Comparison of ENCODE assay signal across 32 cellular contexts in the genomic region with DNA sequence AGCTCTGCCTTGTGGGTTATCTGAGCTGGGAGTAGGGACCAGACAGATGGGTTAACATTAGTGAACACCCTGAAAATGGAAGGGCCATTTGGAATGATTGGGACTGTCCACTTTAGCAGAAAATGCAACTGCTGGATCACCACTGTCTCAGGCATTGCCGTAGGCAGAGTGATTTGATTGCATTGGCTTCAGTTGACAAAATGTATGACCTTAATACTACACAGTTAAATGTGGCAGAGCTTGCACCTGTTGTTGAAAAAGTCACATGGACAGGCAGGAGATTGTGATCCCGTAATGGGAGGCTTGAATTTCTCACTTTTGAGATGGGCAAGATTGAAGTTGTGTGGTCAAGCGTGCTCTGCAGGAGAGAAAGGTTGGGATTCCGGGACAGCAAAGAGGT.
"Had no signal": no experiment of that assay in that cellular context is flagged by ENCODE, and none has a peak within 500 bp of the region (broad histone marks: within the 10 kb centered on the region; RNA-seq: fewer than 3 reads in every experiment).

No MANE protein-coding gene starts in this region.

- H3K36me3 Mint-ChIP-seq: activated CD8-positive, alpha-beta memory T cell treated with anti-CD3 and anti-CD28 coated beads, Interleukin-2, amount 10 ng/mL, durations not matched to agents 7 days and 5 days; activated naive CD4-positive, alpha-beta T cell treated with anti-CD3 and anti-CD28 coated beads, Interleukin-2, amount 10 ng/mL, durations not matched to agents 7 days and 5 days; activated naive CD8-positive, alpha-beta T cell treated with anti-CD3 and anti-CD28 coated beads, Interleukin-2, amount 10 ng/mL, durations not matched to agents 7 days and 5 days; brain had no signal

- H3K4me3 Mint-ChIP-seq: activated B cell treated with CpG ODN at 0.5 μM for 24 hours; activated CD4-positive, alpha-beta memory T cell treated with anti-CD3 and anti-CD28 coated beads, Interleukin-2, amount 10 ng/mL, durations not matched to agents 7 days and 5 days; activated CD4-positive, alpha-beta T cell treated with anti-CD3 and anti-CD28 coated beads, Interleukin-2, amount 10 ng/mL, durations not matched to agents 24 days and 14 days; activated CD8-positive, alpha-beta memory T cell treated with anti-CD3 and anti-CD28 coated beads, Interleukin-2, amount 10 ng/mL, durations not matched to agents 7 days and 5 days; activated CD8-positive, alpha-beta T cell treated with anti-CD3 and anti-CD28 coated beads, Interleukin-2, amount 10 ng/mL, durations not matched to agents 7 days and 5 days; activated naive CD4-positive, alpha-beta T cell treated with anti-CD3 and anti-CD28 coated beads, Interleukin-2, amount 10 ng/mL, durations not matched to agents 7 days and 5 days; activated naive CD4-positive, alpha-beta T cell treated with anti-CD3 and anti-CD28 coated beads, Interleukin-2, amount 50 U/mL, for 24 hours; activated naive CD8-positive, alpha-beta T cell; activated naive CD8-positive, alpha-beta T cell treated with anti-CD3 and anti-CD28 coated beads, Interleukin-2, amount 10 ng/mL, durations not matched to agents 7 days and 5 days; activated naive CD8-positive, alpha-beta T cell treated with anti-CD3 and anti-CD28 coated beads, Interleukin-2, amount 50 U/mL, for 24 hours; activated T-cell treated with anti-CD3 and anti-CD28 coated beads, Interleukin-2, amount 50 U/mL, for 24 hours; T-cell; T-helper 2 cell treated with Interferon-gamma antibody and Interleukin-4, amounts not matched to agents 5 μg/mL and 100 μg/mL, for 36 hours had no signal

- H3K9me3 ChIP-seq: ascending aorta had no signal

- H3K4me3 ChIP-seq: ascending aorta, cardiac muscle cell had no signal

- H3K27ac ChIP-seq: ascending aorta, cardiac muscle cell, VCaP had no signal

- H3K36me3 ChIP-seq: ascending aorta, cardiac muscle cell had no signal

- ATAC-seq: activated CD8-positive, alpha-beta memory T cell treated with anti-CD3 and anti-CD28 coated beads, Interleukin-2, amount 10 ng/mL, durations not matched to agents 7 days and 5 days; activated CD8-positive, alpha-beta T cell treated with anti-CD3 and anti-CD28 coated beads, Interleukin-2, amount 10 ng/mL, durations not matched to agents 7 days and 5 days; activated naive CD8-positive, alpha-beta T cell treated with anti-CD3 and anti-CD28 coated beads, Interleukin-2, amount 50 U/mL, for 24 hours; T-cell had no signal

- H3K4me1 ChIP-seq: ascending aorta had no signal

- H3K4me1 Mint-ChIP-seq: activated B cell treated with CpG ODN at 0.5 μM for 24 hours; activated CD4-positive, alpha-beta memory T cell treated with anti-CD3 and anti-CD28 coated beads, Interleukin-2, amount 10 ng/mL, durations not matched to agents 7 days and 5 days; activated CD4-positive, alpha-beta T cell treated with anti-CD3 and anti-CD28 coated beads, Interleukin-2, amount 10 ng/mL, durations not matched to agents 24 days and 14 days; activated CD8-positive, alpha-beta memory T cell treated with anti-CD3 and anti-CD28 coated beads, Interleukin-2, amount 10 ng/mL, durations not matched to agents 7 days and 5 days; activated naive CD4-positive, alpha-beta T cell treated with anti-CD3 and anti-CD28 coated beads, Interleukin-2, amount 10 ng/mL, durations not matched to agents 7 days and 5 days; activated naive CD4-positive, alpha-beta T cell treated with anti-CD3 and anti-CD28 coated beads, Interleukin-2, amount 50 U/mL, for 24 hours; activated naive CD8-positive, alpha-beta T cell treated with anti-CD3 and anti-CD28 coated beads, Interleukin-2, amount 10 ng/mL, durations not matched to agents 7 days and 5 days; activated naive CD8-positive, alpha-beta T cell treated with anti-CD3 and anti-CD28 coated beads, Interleukin-2, amount 50 U/mL, for 24 hours; T-cell had no signal

- H3K27me3 ChIP-seq: ascending aorta, cardiac muscle cell had no signal

- H3K9me3 Mint-ChIP-seq: activated CD4-positive, alpha-beta memory T cell treated with anti-CD3 and anti-CD28 coated beads, Interleukin-2, amount 10 ng/mL, durations not matched to agents 7 days and 5 days; activated CD4-positive, alpha-beta T cell treated with anti-CD3 and anti-CD28 coated beads, Interleukin-2, amount 10 ng/mL, durations not matched to agents 24 days and 14 days; activated naive CD4-positive, alpha-beta T cell treated with anti-CD3 and anti-CD28 coated beads, Interleukin-2, amount 10 ng/mL, durations not matched to agents 7 days and 5 days; activated naive CD4-positive, alpha-beta T cell treated with anti-CD3 and anti-CD28 coated beads, Interleukin-2, amount 50 U/mL, for 24 hours; activated naive CD8-positive, alpha-beta T cell treated with anti-CD3 and anti-CD28 coated beads, Interleukin-2, amount 10 ng/mL, durations not matched to agents 7 days and 5 days; activated naive CD8-positive, alpha-beta T cell treated with anti-CD3 and anti-CD28 coated beads, Interleukin-2, amount 50 U/mL, for 24 hours; activated T-cell treated with anti-CD3 and anti-CD28 coated beads, Interleukin-2, amount 50 U/mL, for 24 hours; T-helper 2 cell treated with Interferon-gamma antibody and Interleukin-4, amounts not matched to agents 5 μg/mL and 100 μg/mL, for 36 hours had no signal

- H3K27me3 Mint-ChIP-seq: activated B cell treated with CpG ODN at 0.5 μM for 24 hours; activated CD4-positive, alpha-beta memory T cell treated with anti-CD3 and anti-CD28 coated beads, Interleukin-2, amount 10 ng/mL, durations not matched to agents 7 days and 5 days; activated CD4-positive, alpha-beta T cell treated with anti-CD3 and anti-CD28 coated beads, Interleukin-2, amount 10 ng/mL, durations not matched to agents 24 days and 14 days; activated CD8-positive, alpha-beta memory T cell treated with anti-CD3 and anti-CD28 coated beads, Interleukin-2, amount 10 ng/mL, durations not matched to agents 7 days and 5 days; activated naive CD4-positive, alpha-beta T cell treated with anti-CD3 and anti-CD28 coated beads, Interleukin-2, amount 10 ng/mL, durations not matched to agents 7 days and 5 days; activated naive CD4-positive, alpha-beta T cell treated with anti-CD3 and anti-CD28 coated beads, Interleukin-2, amount 50 U/mL, for 24 hours; activated naive CD8-positive, alpha-beta T cell; activated naive CD8-positive, alpha-beta T cell treated with anti-CD3 and anti-CD28 coated beads, Interleukin-2, amount 10 ng/mL, durations not matched to agents 7 days and 5 days; activated naive CD8-positive, alpha-beta T cell treated with anti-CD3 and anti-CD28 coated beads, Interleukin-2, amount 50 U/mL, for 24 hours; activated T-cell treated with anti-CD3 and anti-CD28 coated beads, Interleukin-2, amount 50 U/mL, for 24 hours; brain; T-cell had no signal

- H3K27ac Mint-ChIP-seq: activated B cell treated with CpG ODN at 0.5 μM for 24 hours; activated CD4-positive, alpha-beta memory T cell treated with anti-CD3 and anti-CD28 coated beads, Interleukin-2, amount 10 ng/mL, durations not matched to agents 7 days and 5 days; activated CD4-positive, alpha-beta T cell treated with anti-CD3 and anti-CD28 coated beads, Interleukin-2, amount 10 ng/mL, durations not matched to agents 24 days and 14 days; activated CD8-positive, alpha-beta memory T cell treated with anti-CD3 and anti-CD28 coated beads, Interleukin-2, amount 10 ng/mL, durations not matched to agents 7 days and 5 days; activated CD8-positive, alpha-beta T cell treated with anti-CD3 and anti-CD28 coated beads, Interleukin-2, amount 10 ng/mL, durations not matched to agents 7 days and 5 days; activated naive CD4-positive, alpha-beta T cell treated with anti-CD3 and anti-CD28 coated beads, Interleukin-2, amount 10 ng/mL, durations not matched to agents 7 days and 5 days; activated naive CD4-positive, alpha-beta T cell treated with anti-CD3 and anti-CD28 coated beads, Interleukin-2, amount 50 U/mL, for 24 hours; activated naive CD8-positive, alpha-beta T cell; activated naive CD8-positive, alpha-beta T cell treated with anti-CD3 and anti-CD28 coated beads, Interleukin-2, amount 10 ng/mL, durations not matched to agents 7 days and 5 days; activated naive CD8-positive, alpha-beta T cell treated with anti-CD3 and anti-CD28 coated beads, Interleukin-2, amount 50 U/mL, for 24 hours; activated T-cell treated with anti-CD3 and anti-CD28 coated beads, Interleukin-2, amount 50 U/mL, for 24 hours; activated T-helper 2 cell treated with anti-CD3 and anti-CD28 coated beads, Interferon-gamma antibody, Interleukin-2, Interleukin-4, amounts not matched to agents 10 μg/mL and 5 μg/mL and 100 μg/mL, durations not matched to agents 14 hours and 24 hours and 36 hours; T-cell; T-helper 2 cell treated with Interferon-gamma antibody and Interleukin-4, amounts not matched to agents 5 μg/mL and 100 μg/mL, for 36 hours had no signal

- DNase-seq: activated B cell treated with CpG ODN at 0.5 μM for 24 hours; activated CD4-positive, alpha-beta memory T cell treated with anti-CD3 and anti-CD28 coated beads, Interleukin-2, amount 10 ng/mL, durations not matched to agents 7 days and 5 days; activated CD4-positive, alpha-beta T cell treated with anti-CD3 and anti-CD28 coated beads for 4 hours; activated CD4-positive, alpha-beta T cell treated with anti-CD3 and anti-CD28 coated beads, Interleukin-2, amount 10 ng/mL, durations not matched to agents 24 days and 14 days; activated CD4-positive, alpha-beta T cell treated with anti-CD3 and anti-CD28 coated beads, Interleukin-2, amount 50 U/mL, for 48 hours; activated CD4-positive, CD25-positive, alpha-beta regulatory T cell treated with anti-CD3 and anti-CD28 coated beads, Interleukin-2, amount 50 U/mL, for 72 hours; activated CD8-positive, alpha-beta memory T cell treated with anti-CD3 and anti-CD28 coated beads for 24 hours; activated CD8-positive, alpha-beta memory T cell treated with anti-CD3 and anti-CD28 coated beads, Interleukin-2, amount 10 ng/mL, durations not matched to agents 7 days and 5 days; activated CD8-positive, alpha-beta memory T cell treated with anti-CD3 and anti-CD28 coated beads, Interleukin-2, amount 50 U/mL, for 48 hours; activated CD8-positive, alpha-beta T cell treated with anti-CD3 and anti-CD28 coated beads, Interleukin-2, amount 10 ng/mL, durations not matched to agents 7 days and 5 days; activated effector memory CD4-positive, alpha-beta T cell treated with Interleukin-2 at 50 U/mL for 16 hours; activated gamma-delta T cell; activated naive CD4-positive, alpha-beta T cell treated with anti-CD3 and anti-CD28 coated beads, Interleukin-2, amount 10 ng/mL, durations not matched to agents 7 days and 5 days; activated naive CD4-positive, alpha-beta T cell treated with Interleukin-2 at 50 U/mL for 16 hours; activated naive CD8-positive, alpha-beta T cell treated with anti-CD3 and anti-CD28 coated beads, Interleukin-2, amount 10 ng/mL, durations not matched to agents 7 days and 5 days; activated naive CD8-positive, alpha-beta T cell treated with anti-CD3 and anti-CD28 coated beads, Interleukin-2, amount 50 U/mL, for 24 hours; activated T-cell treated with anti-CD3 and anti-CD28 coated beads, Interleukin-2, amount 50 U/mL, for 24 hours; activated T-cell treated with anti-CD3 and anti-CD28 coated beads, Interleukin-2, amount 50 U/mL, for 48 hours; amygdala; anterior cingulate cortex; central memory CD4-positive, alpha-beta T cell; T-cell; T-helper 2 cell; T-helper 9 cell had no signal
